In genomic region chr16:8032406-8032805, GRCh38 we compare ENCODE assay signal across 7 cellular contexts.
"Had no signal": no experiment of that assay in that cellular context is flagged by ENCODE, and none has a peak within 500 bp of the region (broad histone marks: within the 10 kb centered on the region; RNA-seq: fewer than 3 reads in every experiment).

No MANE protein-coding gene starts in this region.

- H3K9ac ChIP-seq: GM23248 had no signal

- H3K4me1 ChIP-seq: HAP-1 had no signal

- H3K9me3 ChIP-seq: HAP-1 had no signal

- DNase-seq: GM23248, GOT3, H7, HFFc6 had no signal

- H3K27ac ChIP-seq: GM23248, HL-60 had no signal

- FAIRE-seq: HepG2 had no signal

- H3K36me3 ChIP-seq: HAP-1 had no signal

- H3K4me3 ChIP-seq: GM23248, HAP-1 had no signal
